1 cellular context compared by ENCODE assay signal in genomic region chr12:6534914-6535696, GRCh38.
TF ChIP-seq lines count a peak whose summit lies in the region.

No MANE protein-coding gene starts in this region.

TF ChIP-seq in K562, 482 proteins besides CTCF, POLR2A, EP300 and RAD21 (continues in another document):
- peak; percentile 19 to 60; a peak in 1 of 4 replicates for TF ChIP-seq SIN3A (IDR thresholded peaks at IDR 0.05; ENCODE audit: borderline replicate concordance in 2 of 2, control insufficient read depth in 1 of 2, low read depth in 2 of 2, low read length in 2 of 2)
- TF ChIP-seq EZH2 (IDR thresholded peaks at IDR 0.05; ENCODE audit: borderline replicate concordance, low read depth, low read length), result no peak
- no peak for TF ChIP-seq MLLT1 (IDR thresholded peaks at IDR 0.05)
- TF ChIP-seq NBN (IDR thresholded peaks at IDR 0.05; ENCODE audit: low read depth), result no peak
- TF ChIP-seq ZFPM2 (CRISPR knock-in tag; IDR thresholded peaks at IDR 0.05), result no peak
- no peak for TF ChIP-seq FOS (IDR thresholded peaks at IDR 0.05; ENCODE audit: extremely low read depth, insufficient read length)
- TF ChIP-seq, protein P1, sequence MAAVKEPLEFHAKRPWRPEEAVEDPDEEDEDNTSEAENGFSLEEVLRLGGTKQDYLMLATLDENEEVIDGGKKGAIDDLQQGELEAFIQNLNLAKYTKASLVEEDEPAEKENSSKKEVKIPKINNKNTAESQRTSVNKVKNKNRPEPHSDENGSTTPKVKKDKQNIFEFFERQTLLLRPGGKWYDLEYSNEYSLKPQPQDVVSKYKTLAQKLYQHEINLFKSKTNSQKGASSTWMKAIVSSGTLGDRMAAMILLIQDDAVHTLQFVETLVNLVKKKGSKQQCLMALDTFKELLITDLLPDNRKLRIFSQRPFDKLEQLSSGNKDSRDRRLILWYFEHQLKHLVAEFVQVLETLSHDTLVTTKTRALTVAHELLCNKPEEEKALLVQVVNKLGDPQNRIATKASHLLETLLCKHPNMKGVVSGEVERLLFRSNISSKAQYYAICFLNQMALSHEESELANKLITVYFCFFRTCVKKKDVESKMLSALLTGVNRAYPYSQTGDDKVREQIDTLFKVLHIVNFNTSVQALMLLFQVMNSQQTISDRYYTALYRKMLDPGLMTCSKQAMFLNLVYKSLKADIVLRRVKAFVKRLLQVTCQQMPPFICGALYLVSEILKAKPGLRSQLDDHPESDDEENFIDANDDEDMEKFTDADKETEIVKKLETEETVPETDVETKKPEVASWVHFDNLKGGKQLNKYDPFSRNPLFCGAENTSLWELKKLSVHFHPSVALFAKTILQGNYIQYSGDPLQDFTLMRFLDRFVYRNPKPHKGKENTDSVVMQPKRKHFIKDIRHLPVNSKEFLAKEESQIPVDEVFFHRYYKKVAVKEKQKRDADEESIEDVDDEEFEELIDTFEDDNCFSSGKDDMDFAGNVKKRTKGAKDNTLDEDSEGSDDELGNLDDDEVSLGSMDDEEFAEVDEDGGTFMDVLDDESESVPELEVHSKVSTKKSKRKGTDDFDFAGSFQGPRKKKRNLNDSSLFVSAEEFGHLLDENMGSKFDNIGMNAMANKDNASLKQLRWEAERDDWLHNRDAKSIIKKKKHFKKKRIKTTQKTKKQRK (IDR thresholded peaks at IDR 0.05; ENCODE audit: borderline replicate concordance, low read depth, low read length), result no peak
- 0 out of 2 replicates have a peak, but pooled peaks have one; percentile 55 for TF ChIP-seq TAF15 (IDR thresholded peaks at IDR 0.05; ENCODE audit: low read depth, low read length)
- no peak for TF ChIP-seq ZNF696 (CRISPR knock-in tag; conservative IDR thresholded peaks at IDR 0.05)
- TF ChIP-seq LEF1 (IDR thresholded peaks at IDR 0.05), result no peak
- no peak for TF ChIP-seq LCOR (CRISPR knock-in tag; IDR thresholded peaks at IDR 0.05)
- TF ChIP-seq, protein P2, sequence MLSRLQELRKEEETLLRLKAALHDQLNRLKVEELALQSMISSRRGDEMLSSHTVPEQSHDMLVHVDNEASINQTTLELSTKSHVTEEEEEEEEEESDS (CRISPR knock-in tag; IDR thresholded peaks at IDR 0.05), result no peak
- TF ChIP-seq MAFG (tag; conservative IDR thresholded peaks at IDR 0.05), result peak; percentile 48; the same call in 1 of the 2 replicates
- no peak for TF ChIP-seq FOXJ2 (tag; IDR thresholded peaks at IDR 0.05)
- TF ChIP-seq SMC3 (conservative IDR thresholded peaks at IDR 0.05; ENCODE audit: insufficient read depth, low read depth, low read length), result no peak
- TF ChIP-seq ZNF766 (CRISPR knock-in tag; conservative IDR thresholded peaks at IDR 0.05), result no peak
- TF ChIP-seq ZBTB11 (CRISPR knock-in tag; IDR thresholded peaks at IDR 0.05), result no peak
- no peak for TF ChIP-seq KLF1 (tag; IDR thresholded peaks at IDR 0.05)
- TF ChIP-seq CCAR2 (IDR thresholded peaks at IDR 0.05; ENCODE audit: low read depth, low read length), result no peak
- TF ChIP-seq ZNF134 (CRISPR knock-in tag; conservative IDR thresholded peaks at IDR 0.05), result no peak
- TF ChIP-seq, protein P3, sequence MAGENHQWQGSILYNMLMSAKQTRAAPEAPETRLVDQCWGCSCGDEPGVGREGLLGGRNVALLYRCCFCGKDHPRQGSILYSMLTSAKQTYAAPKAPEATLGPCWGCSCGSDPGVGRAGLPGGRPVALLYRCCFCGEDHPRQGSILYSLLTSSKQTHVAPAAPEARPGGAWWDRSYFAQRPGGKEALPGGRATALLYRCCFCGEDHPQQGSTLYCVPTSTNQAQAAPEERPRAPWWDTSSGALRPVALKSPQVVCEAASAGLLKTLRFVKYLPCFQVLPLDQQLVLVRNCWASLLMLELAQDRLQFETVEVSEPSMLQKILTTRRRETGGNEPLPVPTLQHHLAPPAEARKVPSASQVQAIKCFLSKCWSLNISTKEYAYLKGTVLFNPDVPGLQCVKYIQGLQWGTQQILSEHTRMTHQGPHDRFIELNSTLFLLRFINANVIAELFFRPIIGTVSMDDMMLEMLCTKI (IDR thresholded peaks at IDR 0.05; ENCODE audit: partially characterized antibody), result no peak
- TF ChIP-seq, protein P4, sequence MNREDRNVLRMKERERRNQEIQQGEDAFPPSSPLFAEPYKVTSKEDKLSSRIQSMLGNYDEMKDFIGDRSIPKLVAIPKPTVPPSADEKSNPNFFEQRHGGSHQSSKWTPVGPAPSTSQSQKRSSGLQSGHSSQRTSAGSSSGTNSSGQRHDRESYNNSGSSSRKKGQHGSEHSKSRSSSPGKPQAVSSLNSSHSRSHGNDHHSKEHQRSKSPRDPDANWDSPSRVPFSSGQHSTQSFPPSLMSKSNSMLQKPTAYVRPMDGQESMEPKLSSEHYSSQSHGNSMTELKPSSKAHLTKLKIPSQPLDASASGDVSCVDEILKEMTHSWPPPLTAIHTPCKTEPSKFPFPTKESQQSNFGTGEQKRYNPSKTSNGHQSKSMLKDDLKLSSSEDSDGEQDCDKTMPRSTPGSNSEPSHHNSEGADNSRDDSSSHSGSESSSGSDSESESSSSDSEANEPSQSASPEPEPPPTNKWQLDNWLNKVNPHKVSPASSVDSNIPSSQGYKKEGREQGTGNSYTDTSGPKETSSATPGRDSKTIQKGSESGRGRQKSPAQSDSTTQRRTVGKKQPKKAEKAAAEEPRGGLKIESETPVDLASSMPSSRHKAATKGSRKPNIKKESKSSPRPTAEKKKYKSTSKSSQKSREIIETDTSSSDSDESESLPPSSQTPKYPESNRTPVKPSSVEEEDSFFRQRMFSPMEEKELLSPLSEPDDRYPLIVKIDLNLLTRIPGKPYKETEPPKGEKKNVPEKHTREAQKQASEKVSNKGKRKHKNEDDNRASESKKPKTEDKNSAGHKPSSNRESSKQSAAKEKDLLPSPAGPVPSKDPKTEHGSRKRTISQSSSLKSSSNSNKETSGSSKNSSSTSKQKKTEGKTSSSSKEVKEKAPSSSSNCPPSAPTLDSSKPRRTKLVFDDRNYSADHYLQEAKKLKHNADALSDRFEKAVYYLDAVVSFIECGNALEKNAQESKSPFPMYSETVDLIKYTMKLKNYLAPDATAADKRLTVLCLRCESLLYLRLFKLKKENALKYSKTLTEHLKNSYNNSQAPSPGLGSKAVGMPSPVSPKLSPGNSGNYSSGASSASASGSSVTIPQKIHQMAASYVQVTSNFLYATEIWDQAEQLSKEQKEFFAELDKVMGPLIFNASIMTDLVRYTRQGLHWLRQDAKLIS (CRISPR knock-in tag; IDR thresholded peaks at IDR 0.05), result no peak
- TF ChIP-seq, protein P5, sequence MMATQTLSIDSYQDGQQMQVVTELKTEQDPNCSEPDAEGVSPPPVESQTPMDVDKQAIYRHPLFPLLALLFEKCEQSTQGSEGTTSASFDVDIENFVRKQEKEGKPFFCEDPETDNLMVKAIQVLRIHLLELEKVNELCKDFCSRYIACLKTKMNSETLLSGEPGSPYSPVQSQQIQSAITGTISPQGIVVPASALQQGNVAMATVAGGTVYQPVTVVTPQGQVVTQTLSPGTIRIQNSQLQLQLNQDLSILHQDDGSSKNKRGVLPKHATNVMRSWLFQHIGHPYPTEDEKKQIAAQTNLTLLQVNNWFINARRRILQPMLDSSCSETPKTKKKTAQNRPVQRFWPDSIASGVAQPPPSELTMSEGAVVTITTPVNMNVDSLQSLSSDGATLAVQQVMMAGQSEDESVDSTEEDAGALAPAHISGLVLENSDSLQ (IDR thresholded peaks at IDR 0.05), result no peak
- TF ChIP-seq PTBP1 (IDR thresholded peaks at IDR 0.05; ENCODE audit: low read depth, low read length), result no peak
- no peak for TF ChIP-seq ZNF408 (CRISPR knock-in tag; IDR thresholded peaks at IDR 0.05; ENCODE audit: low read depth)
- TF ChIP-seq ZZZ3 (IDR thresholded peaks at IDR 0.05), result no peak
- TF ChIP-seq EHMT2 (IDR thresholded peaks at IDR 0.05), result no peak
- no peak for TF ChIP-seq HDGF (IDR thresholded peaks at IDR 0.05)
- no peak for TF ChIP-seq CEBPB (tag; IDR thresholded peaks at IDR 0.05)
- TF ChIP-seq, protein P6, sequence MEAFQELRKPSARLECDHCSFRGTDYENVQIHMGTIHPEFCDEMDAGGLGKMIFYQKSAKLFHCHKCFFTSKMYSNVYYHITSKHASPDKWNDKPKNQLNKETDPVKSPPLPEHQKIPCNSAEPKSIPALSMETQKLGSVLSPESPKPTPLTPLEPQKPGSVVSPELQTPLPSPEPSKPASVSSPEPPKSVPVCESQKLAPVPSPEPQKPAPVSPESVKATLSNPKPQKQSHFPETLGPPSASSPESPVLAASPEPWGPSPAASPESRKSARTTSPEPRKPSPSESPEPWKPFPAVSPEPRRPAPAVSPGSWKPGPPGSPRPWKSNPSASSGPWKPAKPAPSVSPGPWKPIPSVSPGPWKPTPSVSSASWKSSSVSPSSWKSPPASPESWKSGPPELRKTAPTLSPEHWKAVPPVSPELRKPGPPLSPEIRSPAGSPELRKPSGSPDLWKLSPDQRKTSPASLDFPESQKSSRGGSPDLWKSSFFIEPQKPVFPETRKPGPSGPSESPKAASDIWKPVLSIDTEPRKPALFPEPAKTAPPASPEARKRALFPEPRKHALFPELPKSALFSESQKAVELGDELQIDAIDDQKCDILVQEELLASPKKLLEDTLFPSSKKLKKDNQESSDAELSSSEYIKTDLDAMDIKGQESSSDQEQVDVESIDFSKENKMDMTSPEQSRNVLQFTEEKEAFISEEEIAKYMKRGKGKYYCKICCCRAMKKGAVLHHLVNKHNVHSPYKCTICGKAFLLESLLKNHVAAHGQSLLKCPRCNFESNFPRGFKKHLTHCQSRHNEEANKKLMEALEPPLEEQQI (IDR thresholded peaks at IDR 0.05), result no peak
- no peak for TF ChIP-seq NCOA2 (IDR thresholded peaks at IDR 0.05; ENCODE audit: partially characterized antibody in 2 of 2)
- no peak for TF ChIP-seq TEAD2 (tag; IDR thresholded peaks at IDR 0.05)
- no peak for TF ChIP-seq VEZF1 (CRISPR knock-in tag; IDR thresholded peaks at IDR 0.05)
- no peak for TF ChIP-seq HSF4 (CRISPR knock-in tag; IDR thresholded peaks at IDR 0.05; ENCODE audit: borderline replicate concordance)
- no peak for TF ChIP-seq TSC22D4 (tag; IDR thresholded peaks at IDR 0.05)
- no peak for TF ChIP-seq KDM4B (IDR thresholded peaks at IDR 0.05; ENCODE audit: borderline replicate concordance in 2 of 2, low read depth in 1 of 2)
- no peak for TF ChIP-seq ZHX1 (conservative IDR thresholded peaks at IDR 0.05; ENCODE audit: low read length)
- no peak for TF ChIP-seq ZNF507 (tag; conservative IDR thresholded peaks at IDR 0.05)
- peak; percentile 84 for TF ChIP-seq RAD51 (IDR thresholded peaks at IDR 0.05; ENCODE audit: borderline replicate concordance, low read depth)
- no peak for TF ChIP-seq FUS (optimal IDR thresholded peaks at IDR 0.05; ENCODE audit: low read depth, low read length)
- TF ChIP-seq ZBED1 (IDR thresholded peaks at IDR 0.05), result no peak
